In the genomic region with DNA sequence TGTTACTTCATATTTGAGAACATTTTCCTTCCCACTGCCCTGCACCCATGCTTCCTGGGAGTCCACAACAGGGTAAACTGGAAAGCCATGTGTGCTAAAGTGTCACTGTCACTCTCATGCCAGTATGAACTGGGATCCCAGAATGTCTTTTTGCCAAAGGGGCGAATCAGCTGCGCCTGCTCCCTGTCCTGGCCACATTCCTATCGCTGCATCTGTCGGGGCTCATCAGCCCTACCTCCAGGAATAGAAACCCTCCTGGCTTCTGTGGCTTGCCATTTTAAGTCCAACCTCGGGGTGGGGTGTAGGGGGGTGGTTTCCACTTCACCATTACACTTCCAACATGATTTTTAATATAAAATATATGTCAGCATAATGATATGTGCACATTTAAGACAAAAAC, we compare ENCODE assay signal across 28 cellular contexts.
"Had no signal": no experiment of that assay in that cellular context is flagged by ENCODE, and none has a peak within 500 bp of the region (broad histone marks: within the 10 kb centered on the region; RNA-seq: fewer than 3 reads in every experiment).

No MANE protein-coding gene starts in this region.

- ATAC-seq: body of pancreas; left colon; lower lobe of right lung; natural killer cell treated with Interleukin-12 subunit alpha and Interleukin-12 subunit beta and Interleukin-15 and Interleukin-18, amount 100 ng/mL, for 72 hours; T-helper 17 cell had no signal

- H3K36me3 ChIP-seq: adrenal gland, lower lobe of right lung, sigmoid colon, transverse colon had no signal

- H3K4me3 ChIP-seq: body of pancreas, coronary artery, dorsolateral prefrontal cortex, lower lobe of right lung, sigmoid colon, transverse colon had no signal

- H3K4me1 ChIP-seq: adrenal gland, body of pancreas, lower lobe of right lung, sigmoid colon, transverse colon had no signal

- H3K9me3 ChIP-seq: adrenal gland, body of pancreas, lower lobe of right lung, sigmoid colon, transverse colon had no signal

- H3K27ac ChIP-seq: adrenal gland, body of pancreas, coronary artery, dorsolateral prefrontal cortex, lower lobe of right lung, sigmoid colon, transverse colon had no signal

- H3K27me3 ChIP-seq: adrenal gland, body of pancreas, transverse colon had no signal

- DNase-seq: activated CD4-positive, alpha-beta memory T cell treated with anti-CD3 and anti-CD28 coated beads for 36 hours; activated CD4-positive, alpha-beta T cell treated with anti-CD3 and anti-CD28 coated beads, Interleukin-2, amount 10 ng/mL, durations not matched to agents 24 days and 14 days; activated CD4-positive, CD25-positive, alpha-beta regulatory T cell treated with anti-CD3 and anti-CD28 coated beads, Interleukin-2, amount 50 U/mL, for 72 hours; activated CD8-positive, alpha-beta memory T cell treated with anti-CD3 and anti-CD28 coated beads, Interleukin-2, amount 50 U/mL, for 4 hours; activated effector memory CD4-positive, alpha-beta T cell treated with anti-CD3 and anti-CD28 coated beads, Interleukin-2, amount 50 U/mL, for 16 hours; activated naive CD4-positive, alpha-beta T cell treated with anti-CD3 and anti-CD28 coated beads for 36 hours; activated naive CD8-positive, alpha-beta T cell treated with anti-CD3 and anti-CD28 coated beads for 36 hours; activated T-cell treated with anti-CD3 and anti-CD28 coated beads, Interleukin-2, amount 50 U/mL, for 1 hour; adrenal gland; aorta; body of pancreas; dorsolateral prefrontal cortex; effector memory CD4-positive, alpha-beta T cell; glutamatergic neuron; hippocampal formation; left colon; lower lobe of right lung; mesenchymal stem cell; posterior cingulate gyrus; sigmoid colon; stimulated activated CD4-positive, alpha-beta T cell treated with anti-CD3 and anti-CD28 coated beads, Interleukin-15, amount 100 ng/mL, for 24 hours; stimulated activated CD4-positive, alpha-beta T cell treated with anti-CD3 and anti-CD28 coated beads, Interleukin-2, amount 100 ng/mL, for 24 hours; stimulated activated naive CD4-positive, alpha-beta T cell; T-helper 17 cell; T1000; transverse colon had no signal
